Comparison of ENCODE assay signal across 10 cellular contexts in the genomic region with DNA sequence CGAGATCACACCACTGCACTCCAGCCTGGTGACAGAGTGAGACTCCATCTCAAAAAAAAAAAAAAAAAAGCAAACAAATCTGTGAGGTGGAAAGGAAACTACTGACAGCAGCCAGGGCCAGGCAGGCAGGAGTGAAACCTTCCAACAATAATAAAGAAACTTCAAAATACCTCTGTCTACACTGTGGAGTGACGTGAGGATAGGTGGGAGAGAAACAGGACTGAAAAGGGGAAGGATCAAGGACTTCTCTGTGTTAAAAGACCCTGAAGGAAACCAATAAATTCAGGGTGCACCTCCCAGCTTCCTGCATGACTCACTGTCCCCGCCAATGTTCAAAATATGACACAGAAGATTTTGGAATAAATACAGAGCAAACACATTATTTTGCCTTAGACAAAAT.
DNase-seq lines count a peak whose midpoint lies in the region; ATAC-seq lines count a peak whose summit lies in the region.
"Had no signal": no experiment of that assay in that cellular context is flagged by ENCODE, and none has a peak within 500 bp of the region (broad histone marks: within the 10 kb centered on the region; RNA-seq: fewer than 3 reads in every experiment).

No MANE protein-coding gene starts in this region.

- peak; percentile 39 for ATAC-seq in stimulated activated memory B cell treated with anti-CD40 and anti-IgM and Interleukin-4, amounts not matched to agents 10 μg/mL and 1 μg/mL and 100 μg/mL, for 72 hours
- ATAC-seq in GM19328 (IDR thresholded peaks at IDR 0.05; ENCODE audit: unreplicated experiment) = no peak

- intact Hi-C loops in activated naive CD4-positive, alpha-beta T cell treated with anti-CD3 and anti-CD28 coated beads for 36 hours (cut with micrococcal nuclease) = loop anchor here (1.0 kb wide), 1 partner anchor 12 kb away; no protein-coding TSS in a partner anchor

- DNase-seq in activated naive CD4-positive, alpha-beta T cell treated with anti-CD3 and anti-CD28 coated beads for 36 hours = peak; percentile 54
- no peak for DNase-seq in activated naive CD4-positive, alpha-beta T cell treated with anti-CD3 and anti-CD28 coated beads, Interleukin-2, amount 50 U/mL, for 16 hours
- DNase-seq in LoVo (ENCODE audit: low spot score) (peak; percentile 58), SKM-1 (lab: John Stamatoyannopoulos, UW; ENCODE audit: unreplicated experiment) (no peak)
- DNase-seq in activated CD8-positive, alpha-beta memory T cell treated with anti-CD3 and anti-CD28 coated beads, Interleukin-2, amount 50 U/mL, for 4 hours = peak; percentile 29
- no peak for DNase-seq in effector CD4-positive, alpha-beta T cell
- DNase-seq: DND-41, NCI-H510A had no signal

- H3K36me3 Mint-ChIP-seq in activated naive CD4-positive, alpha-beta T cell treated with anti-CD3 and anti-CD28 coated beads for 36 hours (ENCODE audit: low read depth) = no peaks in the 10 kb centered on the region
- no peaks in the 10 kb centered on the region for H3K36me3 Mint-ChIP-seq in stimulated activated memory B cell treated with anti-CD40 and anti-IgM and Interleukin-4, amounts not matched to agents 10 μg/mL and 1 μg/mL and 100 μg/mL, for 72 hours

- no peak overlapping the region for H3K4me3 Mint-ChIP-seq in activated naive CD4-positive, alpha-beta T cell treated with anti-CD3 and anti-CD28 coated beads for 36 hours
- H3K4me3 Mint-ChIP-seq in stimulated activated memory B cell treated with anti-CD40 and anti-IgM and Interleukin-4, amounts not matched to agents 10 μg/mL and 1 μg/mL and 100 μg/mL, for 72 hours = no peak overlapping the region

- H3K27ac Mint-ChIP-seq in activated naive CD4-positive, alpha-beta T cell treated with anti-CD3 and anti-CD28 coated beads for 36 hours = peak overlapping the region; percentile 75
- H3K27ac Mint-ChIP-seq in stimulated activated memory B cell treated with anti-CD40 and anti-IgM and Interleukin-4, amounts not matched to agents 10 μg/mL and 1 μg/mL and 100 μg/mL, for 72 hours = no peak overlapping the region

- H3K4me1 Mint-ChIP-seq in activated naive CD4-positive, alpha-beta T cell treated with anti-CD3 and anti-CD28 coated beads for 36 hours (ENCODE audit: low read depth) = peaks cover 43% of the 10 kb centered on the region
- H3K4me1 Mint-ChIP-seq in stimulated activated memory B cell treated with anti-CD40 and anti-IgM and Interleukin-4, amounts not matched to agents 10 μg/mL and 1 μg/mL and 100 μg/mL, for 72 hours = no peaks in the 10 kb centered on the region

- no peaks in the 10 kb centered on the region for H3K27me3 Mint-ChIP-seq in activated naive CD4-positive, alpha-beta T cell treated with anti-CD3 and anti-CD28 coated beads for 36 hours (ENCODE audit: low read depth)
- peaks cover 17% of the 10 kb centered on the region for H3K27me3 Mint-ChIP-seq in stimulated activated memory B cell treated with anti-CD40 and anti-IgM and Interleukin-4, amounts not matched to agents 10 μg/mL and 1 μg/mL and 100 μg/mL, for 72 hours

- H3K9me3 Mint-ChIP-seq in activated naive CD4-positive, alpha-beta T cell treated with anti-CD3 and anti-CD28 coated beads for 36 hours = no peaks in the 10 kb centered on the region
- H3K9me3 Mint-ChIP-seq in stimulated activated memory B cell treated with anti-CD40 and anti-IgM and Interleukin-4, amounts not matched to agents 10 μg/mL and 1 μg/mL and 100 μg/mL, for 72 hours = no peaks in the 10 kb centered on the region

- CTCF ChIA-PET in activated naive CD4-positive, alpha-beta T cell treated with anti-CD3 and anti-CD28 coated beads for 36 hours (lab: Charles Lee) = interaction anchor here (2.1 to 5.4 kb wide), 2 partner anchors 12 to 177 kb away, joined by 6 to 45 read pairs; no protein-coding TSS in a partner anchor

Comparison
In these comparisons a context has a peak if more than half of its experiments do, and no peak if none do; other contexts are left out.
1. DNase-seq: peak in activated naive CD4-positive, alpha-beta T cell treated with anti-CD3 and anti-CD28 coated beads for 36 hours (single experiment), LoVo (single experiment) and activated CD8-positive, alpha-beta memory T cell treated with anti-CD3 and anti-CD28 coated beads, Interleukin-2, amount 50 U/mL, for 4 hours (single experiment); none in activated naive CD4-positive, alpha-beta T cell treated with anti-CD3 and anti-CD28 coated beads, Interleukin-2, amount 50 U/mL, for 16 hours (single experiment), SKM-1 (single experiment) and effector CD4-positive, alpha-beta T cell (single experiment).